In genomic region chr3:190071921-190072320, GRCh38 we compare ENCODE assay signal across 1 cellular context. TPM values are rescaled to one million over a fixed set of nuclear protein-coding genes. Genes with fewer than 3 reads are reported as not detected.
"Had no signal": no experiment of that assay in that cellular context is flagged by ENCODE, and none has a peak within 500 bp of the region (broad histone marks: within the 10 kb centered on the region; RNA-seq: fewer than 3 reads in every experiment).

No MANE protein-coding gene starts in this region.

RNA-seq across cellular contexts. Expression of gene P3H2, which starts 48.8 kb away (rescaled TPM):
- polyA plus RNA-seq: naive thymus-derived CD4-positive, alpha-beta T cell had no signal
